ENCODE assay signal across 8 cellular contexts in genomic region chr1:37595440-37596181, GRCh38. TPM values are rescaled to one million over a fixed set of nuclear protein-coding genes. Genes with fewer than 3 reads are reported as not detected.
DNase-seq lines count a peak whose midpoint lies in the region; ATAC-seq lines count a peak whose summit lies in the region.

Gene GNL2, minus strand, starts transcription at chr1:37595937. Its CDS starts 115 bp downstream, at chr1:37595822.

- H3K9me3 ChIP-seq in BLaER1 = no peaks in the 10 kb centered on the region

- H3K4me1 ChIP-seq in BLaER1 = peaks cover 25% of the 10 kb centered on the region

- no peaks in the 10 kb centered on the region for H3K27me3 ChIP-seq in BLaER1

- peaks cover 36% of the 10 kb centered on the region for H3K36me3 ChIP-seq in BLaER1

- ATAC-seq in GM19328 (IDR thresholded peaks at IDR 0.05; ENCODE audit: unreplicated experiment) (peak; percentile 96), HG03520 (IDR thresholded peaks at IDR 0.05; ENCODE audit: unreplicated experiment) (peak; percentile 92), left lobe of liver (peak; percentile 100)

- peak within 1 kb of the TSS; percentile 97 for H3K4me2 ChIP-seq in BLaER1

- peaks cover 49% of the 10 kb centered on the region for H4K20me1 ChIP-seq in BLaER1

- DNase-seq in NCI-H69 (lab: John Stamatoyannopoulos, UW) (peak; percentile 95), dedifferentiated amniotic fluid mesenchymal stem cell (ENCODE audit: extremely low spot score) (peak; percentile 97), left lobe of liver (ENCODE audit: low spot score) (peak; percentile 98)
- peak; percentile 97 for DNase-seq in activated CD4-positive, alpha-beta T cell treated with anti-CD3 and anti-CD28 coated beads, Interleukin-2, amount 50 U/mL, for 1 hour
- DNase-seq in stimulated activated CD4-positive, alpha-beta T cell treated with anti-CD3 and anti-CD28 coated beads, Interleukin-2, amount 100 ng/mL, for 4 hours (ENCODE audit: low read depth) = peak; percentile 93

- H3K9ac ChIP-seq in BLaER1 = peak within 1 kb of the TSS; percentile 89

- peak within 1 kb of the TSS; percentile 89 for H3K4me3 ChIP-seq in BLaER1

- H3K27ac ChIP-seq in BLaER1 = peak within 1 kb of the TSS; percentile 83

RNA-seq across cellular contexts. Expression of gene GNL2, which starts in this region (rescaled TPM):
- 11.5 TPM for total RNA-seq in left lobe of liver

Comparison
In these comparisons a context has a peak if more than half of its experiments do, and no peak if none do; other contexts are left out.
1. Peak in every context shown above with its lines: DNase-seq, ATAC-seq, H3K4me3 ChIP-seq and H3K27ac ChIP-seq.